1 cellular context compared by ENCODE assay signal in genomic region chr6:134822920-134823430, GRCh38.
TF ChIP-seq lines count a peak whose summit lies in the region.

No MANE protein-coding gene starts in this region.

TF ChIP-seq in K562, 482 proteins besides CTCF, POLR2A, EP300 and RAD21 (continued from another document and continues in another):
- TF ChIP-seq ZBTB26 (CRISPR knock-in tag; IDR thresholded peaks at IDR 0.05), result no peak
- TF ChIP-seq CHCHD3 (CRISPR knock-in tag; IDR thresholded peaks at IDR 0.05), result no peak
- peak; percentile 77 for TF ChIP-seq ZNF24 (IDR thresholded peaks at IDR 0.05)
- TF ChIP-seq KLF10 (CRISPR knock-in tag; IDR thresholded peaks at IDR 0.05), result no peak
- peak; percentile 89 for TF ChIP-seq HINFP (tag; conservative IDR thresholded peaks at IDR 0.05; ENCODE audit: low read depth)
- TF ChIP-seq MAFG (tag; conservative IDR thresholded peaks at IDR 0.05), result no peak
- TF ChIP-seq FOXA1 (IDR thresholded peaks at IDR 0.05; ENCODE audit: borderline replicate concordance), result no peak
- TF ChIP-seq ZFP36 (IDR thresholded peaks at IDR 0.05; ENCODE audit: low read depth, low read length, partially characterized antibody), result no peak
- TF ChIP-seq ZNF347 (CRISPR knock-in tag; IDR thresholded peaks at IDR 0.05; ENCODE audit: low read depth), result no peak
- TF ChIP-seq ADNP (tag; IDR thresholded peaks at IDR 0.05), result no peak
- TF ChIP-seq CEBPG (CRISPR knock-in tag; IDR thresholded peaks at IDR 0.05), result no peak
- TF ChIP-seq CEBPG (tag; conservative IDR thresholded peaks at IDR 0.05 in 1 of 2, IDR thresholded peaks at IDR 0.05 in 1 of 2), result no peak
- TF ChIP-seq ZNF57 (CRISPR knock-in tag; IDR thresholded peaks at IDR 0.05), result no peak
- no peak for TF ChIP-seq TGIF2 (CRISPR knock-in tag; IDR thresholded peaks at IDR 0.05)
- TF ChIP-seq SMARCA4 (IDR thresholded peaks at IDR 0.05), result no peak
- TF ChIP-seq, protein P1, sequence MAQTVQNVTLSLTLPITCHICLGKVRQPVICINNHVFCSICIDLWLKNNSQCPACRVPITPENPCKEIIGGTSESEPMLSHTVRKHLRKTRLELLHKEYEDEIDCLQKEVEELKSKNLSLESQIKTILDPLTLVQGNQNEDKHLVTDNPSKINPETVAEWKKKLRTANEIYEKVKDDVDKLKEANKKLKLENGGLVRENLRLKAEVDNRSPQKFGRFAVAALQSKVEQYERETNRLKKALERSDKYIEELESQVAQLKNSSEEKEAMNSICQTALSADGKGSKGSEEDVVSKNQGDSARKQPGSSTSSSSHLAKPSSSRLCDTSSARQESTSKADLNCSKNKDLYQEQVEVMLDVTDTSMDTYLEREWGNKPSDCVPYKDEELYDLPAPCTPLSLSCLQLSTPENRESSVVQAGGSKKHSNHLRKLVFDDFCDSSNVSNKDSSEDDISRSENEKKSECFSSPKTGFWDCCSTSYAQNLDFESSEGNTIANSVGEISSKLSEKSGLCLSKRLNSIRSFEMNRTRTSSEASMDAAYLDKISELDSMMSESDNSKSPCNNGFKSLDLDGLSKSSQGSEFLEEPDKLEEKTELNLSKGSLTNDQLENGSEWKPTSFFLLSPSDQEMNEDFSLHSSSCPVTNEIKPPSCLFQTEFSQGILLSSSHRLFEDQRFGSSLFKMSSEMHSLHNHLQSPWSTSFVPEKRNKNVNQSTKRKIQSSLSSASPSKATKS (CRISPR knock-in tag; IDR thresholded peaks at IDR 0.05), result no peak
- peak in 1 of 2 experiments; percentile 38; a peak in 1 of 4 replicates for TF ChIP-seq MAZ (CRISPR knock-in tag; conservative IDR thresholded peaks at IDR 0.05 in 1 of 2, IDR thresholded peaks at IDR 0.05 in 1 of 2)
- TF ChIP-seq ETV1 (tag; conservative IDR thresholded peaks at IDR 0.05; ENCODE audit: low read depth), result no peak
- no peak for TF ChIP-seq NFRKB (IDR thresholded peaks at IDR 0.05; ENCODE audit: low read depth)
- no peak for TF ChIP-seq ZNF589 (CRISPR knock-in tag; IDR thresholded peaks at IDR 0.05; ENCODE audit: low read depth)
- TF ChIP-seq KHSRP (IDR thresholded peaks at IDR 0.05), result no peak
- no peak for TF ChIP-seq ZNF699 (CRISPR knock-in tag; IDR thresholded peaks at IDR 0.05; ENCODE audit: insufficient replicate concordance)
- no peak for TF ChIP-seq FOXA3 (CRISPR knock-in tag; conservative IDR thresholded peaks at IDR 0.05 in 1 of 2, IDR thresholded peaks at IDR 0.05 in 1 of 2)
- TF ChIP-seq ZNF766 (CRISPR knock-in tag; conservative IDR thresholded peaks at IDR 0.05), result no peak
- TF ChIP-seq ZFP1 (CRISPR knock-in tag; IDR thresholded peaks at IDR 0.05), result peak; percentile 81
- TF ChIP-seq SMC3 (conservative IDR thresholded peaks at IDR 0.05; ENCODE audit: insufficient read depth, low read depth, low read length), result peak; percentile 88
- no peak for TF ChIP-seq ZSCAN32 (CRISPR knock-in tag; IDR thresholded peaks at IDR 0.05)
- peak; percentile 84 for TF ChIP-seq CC2D1A (IDR thresholded peaks at IDR 0.05)
- no peak for TF ChIP-seq ESRRA (IDR thresholded peaks at IDR 0.05; ENCODE audit: borderline replicate concordance, low read depth)
- TF ChIP-seq TCF7 (IDR thresholded peaks at IDR 0.05; ENCODE audit: borderline replicate concordance), result no peak
- no peak for TF ChIP-seq ZNF609 (CRISPR knock-in tag; IDR thresholded peaks at IDR 0.05; ENCODE audit: borderline replicate concordance)
- no peak for TF ChIP-seq ZNF146 (CRISPR knock-in tag; IDR thresholded peaks at IDR 0.05; ENCODE audit: unreplicated experiment)
- no peak for TF ChIP-seq POLR2H (tag; IDR thresholded peaks at IDR 0.05; ENCODE audit: low read depth)
- TF ChIP-seq HMBOX1 (IDR thresholded peaks at IDR 0.05), result no peak
- no peak for TF ChIP-seq EP400 (IDR thresholded peaks at IDR 0.05)
- no peak for TF ChIP-seq POU5F1 (IDR thresholded peaks at IDR 0.05; ENCODE audit: borderline replicate concordance, low read depth, low read length, partially characterized antibody)
- peak; percentile 77 for TF ChIP-seq ARID2 (IDR thresholded peaks at IDR 0.05)
- no peak for TF ChIP-seq ZNF41 (CRISPR knock-in tag; conservative IDR thresholded peaks at IDR 0.05)
- no peak for TF ChIP-seq C11orf30 (IDR thresholded peaks at IDR 0.05; ENCODE audit: low read depth)
- no peak for TF ChIP-seq CBX8 (IDR thresholded peaks at IDR 0.05; ENCODE audit: borderline replicate concordance, extremely low read depth, low read depth, low read length, poor library complexity, severe bottlenecking)
- no peak for TF ChIP-seq SOX6 (IDR thresholded peaks at IDR 0.05)
- peak; percentile 66 for TF ChIP-seq CTCFL (IDR thresholded peaks at IDR 0.05; ENCODE audit: borderline replicate concordance, insufficient read depth, low read depth, low read length, poor library complexity, severe bottlenecking)
- TF ChIP-seq KLF16 (IDR thresholded peaks at IDR 0.05), result 0 out of 2 replicates have a peak, but pooled peaks have one; percentile 28
- TF ChIP-seq GTF2A2 (tag; IDR thresholded peaks at IDR 0.05), result no peak
- no peak for TF ChIP-seq SLC30A9 (CRISPR knock-in tag; IDR thresholded peaks at IDR 0.05)
- TF ChIP-seq LEF1 (IDR thresholded peaks at IDR 0.05), result no peak
- no peak for TF ChIP-seq HMGN3 (IDR thresholded peaks at IDR 0.05; ENCODE audit: borderline replicate concordance, extremely low read depth, insufficient read length, low read depth, low read length)
- no peak for TF ChIP-seq ATF3 (IDR thresholded peaks at IDR 0.05)
- TF ChIP-seq ATF3 (CRISPR knock-in tag; conservative IDR thresholded peaks at IDR 0.05), result no peak
- TF ChIP-seq CBFA2T2 (conservative IDR thresholded peaks at IDR 0.05), result no peak
- TF ChIP-seq ELK1 (CRISPR knock-in tag; IDR thresholded peaks at IDR 0.05), result no peak
- TF ChIP-seq CBX5 (IDR thresholded peaks at IDR 0.05; ENCODE audit: borderline replicate concordance, low read depth), result no peak
- TF ChIP-seq MIER1 (IDR thresholded peaks at IDR 0.05; ENCODE audit: low read depth), result no peak
- no peak for TF ChIP-seq GTF2E2 (tag; IDR thresholded peaks at IDR 0.05)
- TF ChIP-seq STAT5B (CRISPR knock-in tag; IDR thresholded peaks at IDR 0.05), result no peak
- no peak for TF ChIP-seq HCFC1 (IDR thresholded peaks at IDR 0.05; ENCODE audit: low read depth, low read length)
- TF ChIP-seq FOXP1 (CRISPR knock-in tag; IDR thresholded peaks at IDR 0.05), result no peak
- no peak for TF ChIP-seq DPF2 (IDR thresholded peaks at IDR 0.05)
